13 cellular contexts compared by ENCODE assay signal in genomic region chr3:66489115-66489514, GRCh38. TPM values are rescaled to one million over a fixed set of nuclear protein-coding genes. Genes with fewer than 3 reads are reported as not detected.
DNase-seq lines count a peak whose midpoint lies in the region; ATAC-seq, FAIRE-seq and TF ChIP-seq lines count a peak whose summit lies in the region.
"Had no signal": no experiment of that assay in that cellular context is flagged by ENCODE, and none has a peak within 500 bp of the region (broad histone marks: within the 10 kb centered on the region; RNA-seq: fewer than 3 reads in every experiment).

No MANE protein-coding gene starts in this region.

- no peak for TF ChIP-seq EP300 in gastroesophageal sphincter (IDR thresholded peaks at IDR 0.05)

- no peaks in the 10 kb centered on the region for H3K9me3 ChIP-seq in T-helper 17 cell (ENCODE audit: control insufficient read depth, low read length, poor library complexity, severe bottlenecking)
- no peaks in the 10 kb centered on the region for H3K9me3 ChIP-seq in gastroesophageal sphincter
- H3K9me3 ChIP-seq in subcutaneous abdominal adipose tissue (ENCODE audit: control insufficient read depth in 5 of 5, low read length in 5 of 5) = no peaks in the 10 kb centered on the region

- H3K9me3 Mint-ChIP-seq in activated T-cell treated with anti-CD3 and anti-CD28 coated beads, Interleukin-2, amount 50 U/mL, for 24 hours = no peaks in the 10 kb centered on the region
- H3K9me3 Mint-ChIP-seq: stimulated activated memory B cell treated with anti-CD40 and anti-IgM and Interleukin-4, amounts not matched to agents 10 μg/mL and 1 μg/mL and 100 μg/mL, for 72 hours had no signal

- H3K27me3 ChIP-seq in gastroesophageal sphincter (no peaks in the 10 kb centered on the region), subcutaneous abdominal adipose tissue (ENCODE audit: control insufficient read depth in 5 of 5, insufficient read depth in 4 of 5, low read length in 5 of 5) (no peaks in the 10 kb centered on the region)

- TF ChIP-seq POLR2A in gastroesophageal sphincter (IDR thresholded peaks at IDR 0.05) (no peak), H54 (IDR thresholded peaks at IDR 0.05; ENCODE audit: low read depth, low read length) (no peak)

- DNase-seq in activated T-cell treated with anti-CD3 and anti-CD28 coated beads, Interleukin-2, amount 50 U/mL, for 24 hours = no peak
- no peak for DNase-seq in activated T-cell treated with anti-CD3 and anti-CD28 coated beads, Interleukin-2, amount 50 U/mL, for 1 hour
- no peak for DNase-seq in T-helper 17 cell
- DNase-seq in H54 (ENCODE audit: insufficient read length, low spot score) = no peak
- DNase-seq in HEK293T (ENCODE audit: extremely low spot score) = no peak
- DNase-seq: naive B cell, NCI-H187 had no signal

- H3K27me3 Mint-ChIP-seq in activated T-cell treated with anti-CD3 and anti-CD28 coated beads, Interleukin-2, amount 50 U/mL, for 24 hours = no peaks in the 10 kb centered on the region
- no peaks in the 10 kb centered on the region for H3K27me3 Mint-ChIP-seq in T-helper 17 cell

- H3K9ac ChIP-seq in subcutaneous abdominal adipose tissue (ENCODE audit: low read length in 5 of 5) = no peak overlapping the region

- CTCF ChIA-PET in HEK293T (lab: Yijun Ruan, JAX) = no interaction called here

- FAIRE-seq in H54 (lab: Jason Lieb, UNC) = no peak

- H3K4me3 ChIP-seq in gastroesophageal sphincter = no peak overlapping the region
- H3K4me3 ChIP-seq in subcutaneous abdominal adipose tissue (ENCODE audit: low read depth in 1 of 5, low read length in 5 of 5) = no peak overlapping the region

- H3K4me1 Mint-ChIP-seq in activated T-cell treated with anti-CD3 and anti-CD28 coated beads, Interleukin-2, amount 50 U/mL, for 24 hours (ENCODE audit: low read depth) = peaks cover 91% of the 10 kb centered on the region
- H3K4me1 Mint-ChIP-seq in T-helper 17 cell = peaks cover 58% of the 10 kb centered on the region

- H3K36me3 ChIP-seq in gastroesophageal sphincter (no peaks in the 10 kb centered on the region), subcutaneous abdominal adipose tissue (ENCODE audit: control insufficient read depth in 5 of 5, insufficient read depth in 5 of 5, low read length in 5 of 5) (no peaks in the 10 kb centered on the region)

- H3K27ac Mint-ChIP-seq in activated T-cell treated with anti-CD3 and anti-CD28 coated beads, Interleukin-2, amount 50 U/mL, for 24 hours = peak overlapping the region; percentile 96
- peak overlapping the region; percentile 86 for H3K27ac Mint-ChIP-seq in T-helper 17 cell
- H3K27ac Mint-ChIP-seq: stimulated activated memory B cell treated with anti-CD40 and anti-IgM and Interleukin-4, amounts not matched to agents 10 μg/mL and 1 μg/mL and 100 μg/mL, for 72 hours had no signal

- WGBS in gastroesophageal sphincter (ENCODE audit: low coverage in 1 of 2), 2 donors = 94% methylated on average over 2 of the region's 2 CpGs; no CpG with 5 or more reads in 1 of the 2 donors

- no peak for TF ChIP-seq CTCF in gastroesophageal sphincter (IDR thresholded peaks at IDR 0.05)

- H3K4me1 ChIP-seq in gastroesophageal sphincter (peaks cover 40 to 100% (median 61%) of the 10 kb centered on the region in 3 donors), subcutaneous abdominal adipose tissue (ENCODE audit: control insufficient read depth in 5 of 5, insufficient read depth in 5 of 5, low read length in 5 of 5) (peaks cover 7 to 38% (median 27%) of the 10 kb centered on the region in 5 donors)

- H3K36me3 Mint-ChIP-seq in activated T-cell treated with anti-CD3 and anti-CD28 coated beads, Interleukin-2, amount 50 U/mL, for 24 hours (ENCODE audit: low read depth) = peaks cover 17% of the 10 kb centered on the region
- H3K36me3 Mint-ChIP-seq in T-helper 17 cell (ENCODE audit: low read depth) = no peaks in the 10 kb centered on the region
- H3K36me3 Mint-ChIP-seq: naive B cell; stimulated activated memory B cell treated with anti-CD40 and anti-IgM and Interleukin-4, amounts not matched to agents 10 μg/mL and 1 μg/mL and 100 μg/mL, for 72 hours had no signal

- no peak for ATAC-seq in T-helper 17 cell
- no peak for ATAC-seq in gastroesophageal sphincter
- no peak for ATAC-seq in GM19324 (IDR thresholded peaks at IDR 0.05; ENCODE audit: low FRiP score, unreplicated experiment)
- ATAC-seq: HCT116; stimulated activated memory B cell treated with anti-CD40 and anti-IgM and Interleukin-4, amounts not matched to agents 10 μg/mL and 1 μg/mL and 100 μg/mL, for 72 hours had no signal

- POLR2A ChIA-PET in HEK293T (lab: Yijun Ruan, JAX) = no interaction called here

- H3K27ac ChIP-seq in gastroesophageal sphincter (peak overlapping the region; percentile 32 to 99 (median 86)), subcutaneous abdominal adipose tissue (ENCODE audit: low read depth, low read length) (peak overlapping the region; percentile 90)
- H3K27ac ChIP-seq: HL-60 had no signal

- peak overlapping the region; percentile 68 for H3K4me3 Mint-ChIP-seq in activated T-cell treated with anti-CD3 and anti-CD28 coated beads, Interleukin-2, amount 50 U/mL, for 24 hours
- peak overlapping the region; percentile 60 for H3K4me3 Mint-ChIP-seq in T-helper 17 cell
- H3K4me3 Mint-ChIP-seq: stimulated activated memory B cell treated with anti-CD40 and anti-IgM and Interleukin-4, amounts not matched to agents 10 μg/mL and 1 μg/mL and 100 μg/mL, for 72 hours had no signal

TF ChIP-seq in HEK293T, 16 proteins besides CTCF, POLR2A, EP300 and RAD21:
- TF ChIP-seq ZNF384 (IDR thresholded peaks at IDR 0.05) = no peak
- no peak for TF ChIP-seq TARDBP (IDR thresholded peaks at IDR 0.05)
- no peak for TF ChIP-seq SUZ12 (IDR thresholded peaks at IDR 0.05)
- no peak for TF ChIP-seq FOXA1 (IDR thresholded peaks at IDR 0.05)
- TF ChIP-seq CTBP1 (IDR thresholded peaks at IDR 0.05; ENCODE audit: borderline replicate concordance) = no peak
- TF ChIP-seq SP1 (IDR thresholded peaks at IDR 0.05) = no peak
- no peak for TF ChIP-seq FOXM1 (IDR thresholded peaks at IDR 0.05; ENCODE audit: borderline replicate concordance)
- TF ChIP-seq LEF1 (IDR thresholded peaks at IDR 0.05; ENCODE audit: borderline replicate concordance) = no peak
- TF ChIP-seq HDGF (IDR thresholded peaks at IDR 0.05; ENCODE audit: borderline replicate concordance) = no peak
- no peak for TF ChIP-seq L3MBTL2 (conservative IDR thresholded peaks at IDR 0.05)
- no peak for TF ChIP-seq PKNOX1 (IDR thresholded peaks at IDR 0.05)
- no peak for TF ChIP-seq ARNT (IDR thresholded peaks at IDR 0.05)
- no peak for TF ChIP-seq BHLHE40 (IDR thresholded peaks at IDR 0.05; ENCODE audit: borderline replicate concordance)
- TF ChIP-seq FOXK2 (IDR thresholded peaks at IDR 0.05) = no peak
- no peak for TF ChIP-seq ELF4 (IDR thresholded peaks at IDR 0.05)
- no peak for TF ChIP-seq NFRKB (IDR thresholded peaks at IDR 0.05)

RNA-seq across cellular contexts. Expression of gene LRIG1, which starts 11.7 kb away (rescaled TPM):
- 10 to 100 TPM; 57.8 to 63.4 TPM for total RNA-seq in T-helper 17 cell
- 100 to 1,000 TPM; 104 to 217 (median 157) TPM for total RNA-seq in gastroesophageal sphincter
